ENCODE assay signal across 10 cellular contexts in genomic region chr3:107294117-107294516, GRCh38.
"Had no signal": no experiment of that assay in that cellular context is flagged by ENCODE, and none has a peak within 500 bp of the region (broad histone marks: within the 10 kb centered on the region; RNA-seq: fewer than 3 reads in every experiment).

No MANE protein-coding gene starts in this region.

- H3K4me3 ChIP-seq: GM23338 had no signal

- H3K4me2 ChIP-seq: GM23338, KMS-11 had no signal

- FAIRE-seq: H1, H54, HTR-8/SVneo had no signal

- H3K27ac Mint-ChIP-seq: GM23338, H9, HFFc6, IgD-negative memory B cell had no signal

- DNase-seq: H9, HCEC 1CT, HFFc6, KBM-7 had no signal

- H3K9ac ChIP-seq: KMS-11 had no signal

- H2AFZ ChIP-seq: GM23338 had no signal

- H3K4me3 Mint-ChIP-seq: GM23338, H9, HFFc6, IgD-negative memory B cell had no signal

- H3K4me1 Mint-ChIP-seq: GM23338, IgD-negative memory B cell had no signal

- H3K27ac ChIP-seq: KMS-11 had no signal

- ATAC-seq: GM23338 had no signal

- H3K36me3 Mint-ChIP-seq: IgD-negative memory B cell had no signal
